In the genomic region with DNA sequence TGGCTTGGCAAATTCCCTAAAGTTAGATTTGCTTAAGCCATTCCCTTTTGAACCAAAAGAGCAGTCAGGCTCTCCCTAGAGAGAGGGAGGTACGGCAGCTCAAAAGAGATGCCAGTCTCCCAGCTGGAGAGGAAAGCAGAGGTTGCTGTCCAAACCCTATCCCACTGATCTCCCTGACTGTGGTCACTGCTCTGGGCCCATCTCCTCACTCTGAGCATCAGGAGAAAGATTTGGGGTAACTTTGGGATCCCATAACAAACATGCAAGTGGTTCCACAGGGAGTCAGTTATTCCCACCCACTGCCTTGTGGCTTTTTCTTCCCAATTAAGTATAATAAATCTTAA, we compare ENCODE assay signal across 20 cellular contexts. TPM values are rescaled to one million over a fixed set of nuclear protein-coding genes. Genes with fewer than 3 reads are reported as not detected.
A peak's percentile ranks its signal among the peaks of the same experiment; 100 is the strongest.
DNase-seq lines count a peak whose midpoint lies in the region; ATAC-seq and TF ChIP-seq lines count a peak whose summit lies in the region.
"Had no signal": no experiment of that assay in that cellular context is flagged by ENCODE, and none has a peak within 500 bp of the region (broad histone marks: within the 10 kb centered on the region; RNA-seq: fewer than 3 reads in every experiment).

No MANE protein-coding gene starts in this region.

- peaks cover 48% of the 10 kb centered on the region for H3K4me1 Mint-ChIP-seq in type B pancreatic cell (ENCODE audit: unreplicated experiment)

- peak overlapping the region; percentile 8 for H3K4me3 Mint-ChIP-seq in type B pancreatic cell
- H3K4me3 Mint-ChIP-seq: activated naive CD4-positive, alpha-beta T cell treated with anti-CD3 and anti-CD28 coated beads for 36 hours; CD8-positive, alpha-beta T cell; mesothelial cell of epicardium; neural progenitor cell; T-helper 1 cell treated with Interleukin-12 subunit alpha and Interleukin-12 subunit beta and Interleukin-4 antibody, amounts not matched to agents 30 μg/mL and 1 μg/mL, for 36 hours had no signal

- TF ChIP-seq CTCF in right atrium auricular region (IDR thresholded peaks at IDR 0.05): no peak
- TF ChIP-seq CTCF in right lobe of liver (IDR thresholded peaks at IDR 0.05): no peak
- TF ChIP-seq CTCF in type B pancreatic cell (conservative IDR thresholded peaks at IDR 0.05): no peak

- no peak overlapping the region for H3K4me3 ChIP-seq in right atrium auricular region
- no peak overlapping the region for H3K4me3 ChIP-seq in right lobe of liver
- H3K4me3 ChIP-seq: body of pancreas, neural progenitor cell, skin epidermis had no signal

- ATAC-seq in left cardiac atrium (no peak), right lobe of liver (no peak), HG03442 (IDR thresholded peaks at IDR 0.05; ENCODE audit: unreplicated experiment) (no peak), HG02870 (IDR thresholded peaks at IDR 0.05; ENCODE audit: unreplicated experiment) (no peak)
- ATAC-seq: body of pancreas; CD8-positive, alpha-beta T cell had no signal

- H3K36me3 Mint-ChIP-seq in type B pancreatic cell: peaks cover 3% of the 10 kb centered on the region
- H3K36me3 Mint-ChIP-seq: mesothelial cell of epicardium, neural progenitor cell had no signal

- TF ChIP-seq POLR2A in right lobe of liver (IDR thresholded peaks at IDR 0.05): peak; percentile 26

- 50% methylated on average over 1 of the region's 1 CpG for WGBS in right lobe of liver (ENCODE audit: insufficient coverage, low coverage, low lambda C conversion rate, missing lambda C conversion rate)

- peaks cover 4% of the 10 kb centered on the region for H3K9me3 Mint-ChIP-seq in type B pancreatic cell
- H3K9me3 Mint-ChIP-seq: activated naive CD4-positive, alpha-beta T cell treated with anti-CD3 and anti-CD28 coated beads for 36 hours; CD8-positive, alpha-beta T cell; mesothelial cell of epicardium; neural progenitor cell; T-helper 1 cell treated with Interleukin-12 subunit alpha and Interleukin-12 subunit beta and Interleukin-4 antibody, amounts not matched to agents 30 μg/mL and 1 μg/mL, for 36 hours had no signal

- DNase-seq in right atrium auricular region (ENCODE audit: low spot score) (no peak), left cardiac atrium (no peak), caudate nucleus (lab: John Stamatoyannopoulos, UW) (peak in 1 of 61 donors; percentile 53), right lobe of liver (no peak), type B pancreatic cell (ENCODE audit: extremely low spot score, unreplicated experiment) (no peak)
- DNase-seq in activated CD4-positive, alpha-beta T cell treated with anti-CD3 and anti-CD28 coated beads, Interleukin-2, amount 50 U/mL, for 48 hours: no peak
- DNase-seq: activated CD8-positive, alpha-beta memory T cell treated with anti-CD3 and anti-CD28 coated beads, Interleukin-2, amount 50 U/mL, for 48 hours; activated naive CD4-positive, alpha-beta T cell treated with anti-CD3 and anti-CD28 coated beads for 36 hours; CD8-positive, alpha-beta T cell; DND-41; GOT3; NCI-H2171; stimulated activated CD4-positive, alpha-beta T cell treated with anti-CD3 and anti-CD28 coated beads, Interleukin-4, amount 100 ng/mL, for 4 hours had no signal

- H3K27me3 Mint-ChIP-seq in type B pancreatic cell: peaks cover 3% of the 10 kb centered on the region

- intact Hi-C loops in left cardiac atrium (cut with DNase I) (no loop called here), right lobe of liver (cut with DNase I) (no loop called here)

- no peaks in the 10 kb centered on the region for H3K9me3 ChIP-seq in right atrium auricular region
- H3K9me3 ChIP-seq in right lobe of liver: no peaks in the 10 kb centered on the region
- H3K9me3 ChIP-seq: body of pancreas had no signal

- no peaks in the 10 kb centered on the region for H3K27me3 ChIP-seq in right atrium auricular region
- H3K27me3 ChIP-seq in right lobe of liver: no peaks in the 10 kb centered on the region
- H3K27me3 ChIP-seq: body of pancreas had no signal

- peaks cover 0 to 92% of the 10 kb centered on the region in 2 donors for H3K4me1 ChIP-seq in right atrium auricular region
- H3K4me1 ChIP-seq in right lobe of liver: peaks cover 0 to 59% (median 24%) of the 10 kb centered on the region in 4 donors

- H3K27ac ChIP-seq in right atrium auricular region (peak overlapping the region; percentile 79 to 93), caudate nucleus (ENCODE audit: low read depth, low read length) (peak overlapping the region; percentile 86), right lobe of liver (peak overlapping the region; percentile 12 to 98 (median 85))
- H3K27ac ChIP-seq: neural progenitor cell had no signal

- H3K36me3 ChIP-seq in right atrium auricular region: no peaks in the 10 kb centered on the region
- no peaks in the 10 kb centered on the region for H3K36me3 ChIP-seq in right lobe of liver
- H3K36me3 ChIP-seq: neural progenitor cell had no signal

- peak overlapping the region; percentile 77 for H3K27ac Mint-ChIP-seq in type B pancreatic cell
- H3K27ac Mint-ChIP-seq: activated naive CD4-positive, alpha-beta T cell treated with anti-CD3 and anti-CD28 coated beads for 36 hours; CD8-positive, alpha-beta T cell; mesothelial cell of epicardium; neural progenitor cell; T-helper 1 cell treated with Interleukin-12 subunit alpha and Interleukin-12 subunit beta and Interleukin-4 antibody, amounts not matched to agents 30 μg/mL and 1 μg/mL, for 36 hours had no signal

RNA-seq across cellular contexts. Expression of a gene that starts 17.1 kb away (rescaled TPM):
- 100 to 1,000 TPM; 144 to 156 TPM for total RNA-seq in right atrium auricular region
- total RNA-seq in left cardiac atrium: 100 to 1,000 TPM; 297 to 380 TPM
- 1,000 to 10,000 TPM in 1 of 6 experiments, 100 to 1,000 TPM in 5; 544 to 1,154 (median 743) TPM for total RNA-seq in right lobe of liver
- 89.0 and 156 TPM in 2 replicates for total RNA-seq in type B pancreatic cell (ENCODE audit: low replicate concordance)
